Comparison of ENCODE assay signal across 1 cellular context in genomic region chr19:58499021-58499927, GRCh38.
A peak's percentile ranks its signal among the peaks of the same experiment; 100 is the strongest.
TF ChIP-seq lines count a peak whose summit lies in the region.

No MANE protein-coding gene starts in this region.

TF ChIP-seq in HEK293, 187 proteins besides CTCF, POLR2A, EP300 and RAD21 (continued from another document and continues in another):
- TF ChIP-seq ZNF223 (tag by site-specific recombination; IDR thresholded peaks at IDR 0.05): no peak
- 0 out of 2 replicates have a peak, but pooled peaks have one; percentile 59 for TF ChIP-seq HOXC10 (CRISPR knock-in tag; IDR thresholded peaks at IDR 0.05)
- TF ChIP-seq ZNF580 (tag by site-specific recombination; IDR thresholded peaks at IDR 0.05): peak; percentile 100
- TF ChIP-seq ZNF404 (tag by site-specific recombination; IDR thresholded peaks at IDR 0.05): no peak
- TF ChIP-seq YY1 (tag by site-specific recombination; IDR thresholded peaks at IDR 0.05): no peak
- no peak for TF ChIP-seq ZNF202 (tag by site-specific recombination; IDR thresholded peaks at IDR 0.05; ENCODE audit: borderline replicate concordance)
- TF ChIP-seq SALL2 (tag by site-specific recombination; IDR thresholded peaks at IDR 0.05; ENCODE audit: borderline replicate concordance): no peak
- TF ChIP-seq ZNF398 (tag by site-specific recombination; IDR thresholded peaks at IDR 0.05): no peak
- TF ChIP-seq ZNF600 (tag by site-specific recombination; IDR thresholded peaks at IDR 0.05): no peak
- peak; percentile 80 for TF ChIP-seq ZBTB17 (tag by site-specific recombination; IDR thresholded peaks at IDR 0.05)
- peak; percentile 71 for TF ChIP-seq ZNF610 (tag by site-specific recombination; IDR thresholded peaks at IDR 0.05; ENCODE audit: borderline replicate concordance)
- TF ChIP-seq ZNF747 (tag by site-specific recombination; IDR thresholded peaks at IDR 0.05): no peak
- TF ChIP-seq ZNF169 (tag by site-specific recombination; IDR thresholded peaks at IDR 0.05): no peak
- TF ChIP-seq, protein P1, sequence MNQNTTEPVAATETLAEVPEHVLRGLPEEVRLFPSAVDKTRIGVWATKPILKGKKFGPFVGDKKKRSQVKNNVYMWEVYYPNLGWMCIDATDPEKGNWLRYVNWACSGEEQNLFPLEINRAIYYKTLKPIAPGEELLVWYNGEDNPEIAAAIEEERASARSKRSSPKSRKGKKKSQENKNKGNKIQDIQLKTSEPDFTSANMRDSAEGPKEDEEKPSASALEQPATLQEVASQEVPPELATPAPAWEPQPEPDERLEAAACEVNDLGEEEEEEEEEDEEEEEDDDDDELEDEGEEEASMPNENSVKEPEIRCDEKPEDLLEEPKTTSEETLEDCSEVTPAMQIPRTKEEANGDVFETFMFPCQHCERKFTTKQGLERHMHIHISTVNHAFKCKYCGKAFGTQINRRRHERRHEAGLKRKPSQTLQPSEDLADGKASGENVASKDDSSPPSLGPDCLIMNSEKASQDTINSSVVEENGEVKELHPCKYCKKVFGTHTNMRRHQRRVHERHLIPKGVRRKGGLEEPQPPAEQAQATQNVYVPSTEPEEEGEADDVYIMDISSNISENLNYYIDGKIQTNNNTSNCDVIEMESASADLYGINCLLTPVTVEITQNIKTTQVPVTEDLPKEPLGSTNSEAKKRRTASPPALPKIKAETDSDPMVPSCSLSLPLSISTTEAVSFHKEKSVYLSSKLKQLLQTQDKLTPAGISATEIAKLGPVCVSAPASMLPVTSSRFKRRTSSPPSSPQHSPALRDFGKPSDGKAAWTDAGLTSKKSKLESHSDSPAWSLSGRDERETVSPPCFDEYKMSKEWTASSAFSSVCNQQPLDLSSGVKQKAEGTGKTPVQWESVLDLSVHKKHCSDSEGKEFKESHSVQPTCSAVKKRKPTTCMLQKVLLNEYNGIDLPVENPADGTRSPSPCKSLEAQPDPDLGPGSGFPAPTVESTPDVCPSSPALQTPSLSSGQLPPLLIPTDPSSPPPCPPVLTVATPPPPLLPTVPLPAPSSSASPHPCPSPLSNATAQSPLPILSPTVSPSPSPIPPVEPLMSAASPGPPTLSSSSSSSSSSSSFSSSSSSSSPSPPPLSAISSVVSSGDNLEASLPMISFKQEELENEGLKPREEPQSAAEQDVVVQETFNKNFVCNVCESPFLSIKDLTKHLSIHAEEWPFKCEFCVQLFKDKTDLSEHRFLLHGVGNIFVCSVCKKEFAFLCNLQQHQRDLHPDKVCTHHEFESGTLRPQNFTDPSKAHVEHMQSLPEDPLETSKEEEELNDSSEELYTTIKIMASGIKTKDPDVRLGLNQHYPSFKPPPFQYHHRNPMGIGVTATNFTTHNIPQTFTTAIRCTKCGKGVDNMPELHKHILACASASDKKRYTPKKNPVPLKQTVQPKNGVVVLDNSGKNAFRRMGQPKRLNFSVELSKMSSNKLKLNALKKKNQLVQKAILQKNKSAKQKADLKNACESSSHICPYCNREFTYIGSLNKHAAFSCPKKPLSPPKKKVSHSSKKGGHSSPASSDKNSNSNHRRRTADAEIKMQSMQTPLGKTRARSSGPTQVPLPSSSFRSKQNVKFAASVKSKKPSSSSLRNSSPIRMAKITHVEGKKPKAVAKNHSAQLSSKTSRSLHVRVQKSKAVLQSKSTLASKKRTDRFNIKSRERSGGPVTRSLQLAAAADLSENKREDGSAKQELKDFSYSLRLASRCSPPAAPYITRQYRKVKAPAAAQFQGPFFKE (tag by site-specific recombination; IDR thresholded peaks at IDR 0.05; ENCODE audit: borderline replicate concordance): no peak
- TF ChIP-seq, protein P2, sequence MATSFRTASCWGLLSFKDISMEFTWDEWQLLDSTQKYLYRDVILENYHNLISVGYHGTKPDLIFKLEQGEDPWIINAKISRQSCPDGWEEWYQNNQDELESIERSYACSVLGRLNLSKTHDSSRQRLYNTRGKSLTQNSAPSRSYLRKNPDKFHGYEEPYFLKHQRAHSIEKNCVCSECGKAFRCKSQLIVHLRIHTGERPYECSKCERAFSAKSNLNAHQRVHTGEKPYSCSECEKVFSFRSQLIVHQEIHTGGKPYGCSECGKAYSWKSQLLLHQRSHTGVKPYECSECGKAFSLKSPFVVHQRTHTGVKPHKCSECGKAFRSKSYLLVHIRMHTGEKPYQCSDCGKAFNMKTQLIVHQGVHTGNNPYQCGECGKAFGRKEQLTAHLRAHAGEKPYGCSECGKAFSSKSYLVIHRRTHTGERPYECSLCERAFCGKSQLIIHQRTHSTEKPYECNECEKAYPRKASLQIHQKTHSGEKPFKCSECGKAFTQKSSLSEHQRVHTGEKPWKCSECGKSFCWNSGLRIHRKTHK (tag by site-specific recombination; IDR thresholded peaks at IDR 0.05): no peak
- TF ChIP-seq KLF9 (tag by site-specific recombination; IDR thresholded peaks at IDR 0.05; ENCODE audit: low read depth): peak; percentile 77
- TF ChIP-seq GLI2 (tag by site-specific recombination; IDR thresholded peaks at IDR 0.05; ENCODE audit: borderline replicate concordance, low read depth): no peak
- TF ChIP-seq KLF8 (tag by site-specific recombination; IDR thresholded peaks at IDR 0.05): peak; percentile 80
- no peak for TF ChIP-seq SETDB1 (IDR thresholded peaks at IDR 0.05; ENCODE audit: insufficient read length, low read length)
- no peak for TF ChIP-seq ZBTB44 (tag by site-specific recombination; IDR thresholded peaks at IDR 0.05)
- peak; percentile 47; the same call in 1 of the 2 replicates for TF ChIP-seq ZNF501 (tag by site-specific recombination; IDR thresholded peaks at IDR 0.05)
- TF ChIP-seq GLI4 (tag by site-specific recombination; IDR thresholded peaks at IDR 0.05): 0 out of 2 replicates have a peak, but pooled peaks have one; percentile 66
- peak; percentile 88 for TF ChIP-seq ZSCAN30 (tag by site-specific recombination; IDR thresholded peaks at IDR 0.05)
- TF ChIP-seq ZBTB26 (tag by site-specific recombination; optimal IDR thresholded peaks at IDR 0.05): peak; percentile 30
- no peak for TF ChIP-seq ZNF157 (tag by site-specific recombination; IDR thresholded peaks at IDR 0.05)
- TF ChIP-seq, protein P3, sequence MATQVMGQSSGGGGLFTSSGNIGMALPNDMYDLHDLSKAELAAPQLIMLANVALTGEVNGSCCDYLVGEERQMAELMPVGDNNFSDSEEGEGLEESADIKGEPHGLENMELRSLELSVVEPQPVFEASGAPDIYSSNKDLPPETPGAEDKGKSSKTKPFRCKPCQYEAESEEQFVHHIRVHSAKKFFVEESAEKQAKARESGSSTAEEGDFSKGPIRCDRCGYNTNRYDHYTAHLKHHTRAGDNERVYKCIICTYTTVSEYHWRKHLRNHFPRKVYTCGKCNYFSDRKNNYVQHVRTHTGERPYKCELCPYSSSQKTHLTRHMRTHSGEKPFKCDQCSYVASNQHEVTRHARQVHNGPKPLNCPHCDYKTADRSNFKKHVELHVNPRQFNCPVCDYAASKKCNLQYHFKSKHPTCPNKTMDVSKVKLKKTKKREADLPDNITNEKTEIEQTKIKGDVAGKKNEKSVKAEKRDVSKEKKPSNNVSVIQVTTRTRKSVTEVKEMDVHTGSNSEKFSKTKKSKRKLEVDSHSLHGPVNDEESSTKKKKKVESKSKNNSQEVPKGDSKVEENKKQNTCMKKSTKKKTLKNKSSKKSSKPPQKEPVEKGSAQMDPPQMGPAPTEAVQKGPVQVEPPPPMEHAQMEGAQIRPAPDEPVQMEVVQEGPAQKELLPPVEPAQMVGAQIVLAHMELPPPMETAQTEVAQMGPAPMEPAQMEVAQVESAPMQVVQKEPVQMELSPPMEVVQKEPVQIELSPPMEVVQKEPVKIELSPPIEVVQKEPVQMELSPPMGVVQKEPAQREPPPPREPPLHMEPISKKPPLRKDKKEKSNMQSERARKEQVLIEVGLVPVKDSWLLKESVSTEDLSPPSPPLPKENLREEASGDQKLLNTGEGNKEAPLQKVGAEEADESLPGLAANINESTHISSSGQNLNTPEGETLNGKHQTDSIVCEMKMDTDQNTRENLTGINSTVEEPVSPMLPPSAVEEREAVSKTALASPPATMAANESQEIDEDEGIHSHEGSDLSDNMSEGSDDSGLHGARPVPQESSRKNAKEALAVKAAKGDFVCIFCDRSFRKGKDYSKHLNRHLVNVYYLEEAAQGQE (tag by site-specific recombination; IDR thresholded peaks at IDR 0.05): peak; percentile 79
- no peak for TF ChIP-seq ZNF530 (tag by site-specific recombination; IDR thresholded peaks at IDR 0.05; ENCODE audit: low read depth)
- no peak for TF ChIP-seq OVOL3 (tag by site-specific recombination; IDR thresholded peaks at IDR 0.05)
- no peak for TF ChIP-seq ZNF10 (tag by site-specific recombination; IDR thresholded peaks at IDR 0.05)
- TF ChIP-seq, protein P4, sequence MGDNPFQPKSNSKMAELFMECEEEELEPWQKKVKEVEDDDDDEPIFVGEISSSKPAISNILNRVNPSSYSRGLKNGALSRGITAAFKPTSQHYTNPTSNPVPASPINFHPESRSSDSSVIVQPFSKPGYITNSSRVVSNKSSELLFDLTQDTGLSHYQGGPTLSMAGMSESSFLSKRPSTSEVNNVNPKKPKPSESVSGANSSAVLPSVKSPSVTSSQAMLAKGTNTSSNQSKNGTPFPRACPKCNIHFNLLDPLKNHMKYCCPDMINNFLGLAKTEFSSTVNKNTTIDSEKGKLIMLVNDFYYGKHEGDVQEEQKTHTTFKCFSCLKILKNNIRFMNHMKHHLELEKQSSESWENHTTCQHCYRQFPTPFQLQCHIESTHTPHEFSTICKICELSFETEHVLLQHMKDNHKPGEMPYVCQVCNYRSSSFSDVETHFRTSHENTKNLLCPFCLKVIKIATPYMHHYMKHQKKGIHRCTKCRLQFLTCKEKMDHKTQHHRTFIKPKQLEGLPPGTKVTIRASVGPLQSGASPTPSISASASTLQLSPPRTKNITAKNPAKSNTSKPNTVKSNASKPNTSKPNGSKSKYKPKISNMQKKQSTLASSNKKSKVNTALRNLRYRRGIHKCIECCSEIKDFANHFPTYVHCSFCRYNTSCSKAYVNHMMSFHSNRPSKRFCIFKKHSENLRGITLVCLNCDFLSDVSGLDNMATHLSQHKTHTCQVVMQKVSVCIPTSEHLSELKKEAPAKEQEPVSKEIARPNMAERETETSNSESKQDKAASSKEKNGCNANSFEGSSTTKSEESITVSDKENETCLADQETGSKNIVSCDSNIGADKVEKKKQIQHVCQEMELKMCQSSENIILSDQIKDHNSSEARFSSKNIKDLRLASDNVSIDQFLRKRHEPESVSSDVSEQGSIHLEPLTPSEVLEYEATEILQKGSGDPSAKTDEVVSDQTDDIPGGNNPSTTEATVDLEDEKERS (tag by site-specific recombination; IDR thresholded peaks at IDR 0.05): no peak
- no peak for TF ChIP-seq ZNF292 (tag by site-specific recombination; IDR thresholded peaks at IDR 0.05; ENCODE audit: borderline replicate concordance, low read depth)
- no peak for TF ChIP-seq ZNF585B (tag by site-specific recombination; IDR thresholded peaks at IDR 0.05)
- no peak for TF ChIP-seq GFI1B (tag by site-specific recombination; IDR thresholded peaks at IDR 0.05)
- TF ChIP-seq YY2 (tag by site-specific recombination; IDR thresholded peaks at IDR 0.05): no peak
- no peak for TF ChIP-seq ZNF791 (tag by site-specific recombination; IDR thresholded peaks at IDR 0.05)
- TF ChIP-seq ZNF701 (tag by site-specific recombination; IDR thresholded peaks at IDR 0.05): no peak
- TF ChIP-seq ZNF776 (tag by site-specific recombination; IDR thresholded peaks at IDR 0.05; ENCODE audit: borderline replicate concordance): no peak
- TF ChIP-seq SP3 (tag by site-specific recombination; IDR thresholded peaks at IDR 0.05): peak; percentile 84
- peak; percentile 53; the same call in 1 of the 2 replicates for TF ChIP-seq ZNF391 (tag by site-specific recombination; IDR thresholded peaks at IDR 0.05; ENCODE audit: borderline replicate concordance, low read depth)
- no peak for TF ChIP-seq ZNF214 (tag by site-specific recombination; IDR thresholded peaks at IDR 0.05; ENCODE audit: borderline replicate concordance)
